ENCODE assay signal across 23 cellular contexts in genomic region chr2:239182981-239183791, GRCh38.
DNase-seq lines count a peak whose midpoint lies in the region; ATAC-seq, FAIRE-seq and TF ChIP-seq lines count a peak whose summit lies in the region.
"Had no signal": no experiment of that assay in that cellular context is flagged by ENCODE, and none has a peak within 500 bp of the region (broad histone marks: within the 10 kb centered on the region; RNA-seq: fewer than 3 reads in every experiment).

No MANE protein-coding gene starts in this region.

- H3K27ac ChIP-seq in RWPE2 (ENCODE audit: poor library complexity, severe bottlenecking) = no peak overlapping the region
- no peak overlapping the region for H3K27ac ChIP-seq in kidney (ENCODE audit: low read depth in 2 of 2, low read length in 2 of 2)
- H3K27ac ChIP-seq in osteoblast (ENCODE audit: low read depth, low read length) = no peak overlapping the region
- H3K27ac ChIP-seq: 22Rv1, KMS-11, uterus had no signal

- no peak overlapping the region for H3K4me2 ChIP-seq in osteoblast (ENCODE audit: insufficient read depth, low read length)
- H3K4me2 ChIP-seq: KMS-11 had no signal

- no peaks in the 10 kb centered on the region for H3K27me3 ChIP-seq in RWPE2 (ENCODE audit: insufficient read depth, poor library complexity, severe bottlenecking)
- H3K27me3 ChIP-seq in osteoblast (ENCODE audit: insufficient read depth, low read length) = no peaks in the 10 kb centered on the region
- H3K27me3 ChIP-seq: BE2C, uterus had no signal

- H3K36me3 ChIP-seq in RWPE2 (ENCODE audit: low read depth) (no peaks in the 10 kb centered on the region), kidney (ENCODE audit: control insufficient read depth in 1 of 2, insufficient read depth in 2 of 2, low read length in 2 of 2) (peaks cover 4 to 5% of the 10 kb centered on the region in 2 donors), osteoblast (ENCODE audit: insufficient read depth, low read length) (no peaks in the 10 kb centered on the region)
- H3K36me3 ChIP-seq: uterus had no signal

- no peak overlapping the region for H3K9ac ChIP-seq in kidney (ENCODE audit: low read length in 2 of 2)
- H3K9ac ChIP-seq: KMS-11 had no signal

- H2AFZ ChIP-seq in osteoblast (ENCODE audit: low read length) = no peak overlapping the region

- FAIRE-seq in kidney (lab: Jason Lieb, UNC) = no peak

- H3K4me3 ChIP-seq in RWPE2 (ENCODE audit: severe bottlenecking) (no peak overlapping the region), kidney (ENCODE audit: low read length in 2 of 2) (no peak overlapping the region), osteoblast (ENCODE audit: insufficient read depth, low read length) (no peak overlapping the region)
- H3K4me3 ChIP-seq: uterus had no signal

- no peaks in the 10 kb centered on the region for H4K20me1 ChIP-seq in osteoblast (ENCODE audit: insufficient read depth, low read length)

- ATAC-seq in RWPE2 (ENCODE audit: low read depth) = no peak
- ATAC-seq in HG03045 (IDR thresholded peaks at IDR 0.05; ENCODE audit: unreplicated experiment) = no peak
- ATAC-seq: activated CD8-positive, alpha-beta T cell treated with anti-CD3 and anti-CD28 coated beads, Interleukin-2, amount 10 ng/mL, durations not matched to agents 7 days and 5 days; activated T-cell treated with anti-CD3 and anti-CD28 coated beads, Interleukin-2, amount 50 U/mL, for 4 hours; natural killer cell; SK-N-SH treated with all-trans-retinoic acid at 6 μM for 48 hours had no signal

- TF ChIP-seq CTCF in RWPE2 (IDR thresholded peaks at IDR 0.05; ENCODE audit: poor library complexity, severe bottlenecking) = no peak
- no peak for TF ChIP-seq CTCF in kidney (IDR thresholded peaks at IDR 0.05; ENCODE audit: borderline replicate concordance, extremely low read depth, insufficient read depth)
- no peak for TF ChIP-seq CTCF in osteoblast (IDR thresholded peaks at IDR 0.05; ENCODE audit: extremely low read depth, low read depth, low read length)

- intact Hi-C loops in kidney (cut with DNase I) = no loop called here

- no peaks in the 10 kb centered on the region for H3K79me2 ChIP-seq in osteoblast (ENCODE audit: insufficient read depth, low read length)

- peak in 2 of 3 experiments; percentile 49 to 74 for DNase-seq in NCI-H1417 (lab: John Stamatoyannopoulos, UW)
- DNase-seq in NCI-H1417 treated with DMSO at 0.1 percent for 48 hours (lab: John Stamatoyannopoulos, UW) = no peak
- peak; percentile 38 for DNase-seq in RWPE2 (ENCODE audit: low spot score)
- peak; percentile 66 for DNase-seq in kidney
- DNase-seq in osteoblast (ENCODE audit: insufficient read length, low spot score, missing footprints) = peak; percentile 45
- DNase-seq in Ammon's horn (ENCODE audit: low spot score) = no peak
- no peak for DNase-seq in NCI-H1436 treated with DMSO at 0.1 percent for 48 hours (lab: John Stamatoyannopoulos, UW)
- DNase-seq: activated CD8-positive, alpha-beta T cell treated with anti-CD3 and anti-CD28 coated beads, Interleukin-2, amount 10 ng/mL, durations not matched to agents 7 days and 5 days; activated T-cell treated with anti-CD3 and anti-CD28 coated beads, Interleukin-2, amount 50 U/mL, for 4 hours; BE2C; Calu3; foreskin melanocyte; H7; kidney glomerular epithelial cell; mesendoderm; natural killer cell; NCI-H2029; stimulated activated CD4-positive, alpha-beta T cell treated with anti-CD3 and anti-CD28 coated beads, Interleukin-12 subunit alpha, Interleukin-12 subunit beta, amount 100 ng/mL, for 4 hours had no signal

- H3K4me1 ChIP-seq in RWPE2 (ENCODE audit: insufficient read depth, poor library complexity, severe bottlenecking) (no peaks in the 10 kb centered on the region), kidney (ENCODE audit: control insufficient read depth in 1 of 2, insufficient read depth in 1 of 2, low read depth in 1 of 2, low read length in 2 of 2) (no peaks in the 10 kb centered on the region), osteoblast (ENCODE audit: insufficient read depth, low read length) (no peaks in the 10 kb centered on the region)
- H3K4me1 ChIP-seq: BE2C, uterus had no signal

- H3K9me3 ChIP-seq in RWPE2 (ENCODE audit: severe bottlenecking) (no peaks in the 10 kb centered on the region), kidney (ENCODE audit: control insufficient read depth in 1 of 2, low read length in 2 of 2) (no peaks in the 10 kb centered on the region), osteoblast (ENCODE audit: low read depth, low read length) (no peaks in the 10 kb centered on the region)
- H3K9me3 ChIP-seq: BE2C, uterus had no signal

Comparison
In these comparisons a context has a peak if more than half of its experiments do, and no peak if none do; other contexts are left out.
1. DNase-seq: peak in NCI-H1417 (2 of 3), RWPE2 (single experiment), kidney (single experiment) and osteoblast (single experiment); none in NCI-H1417 treated with DMSO at 0.1 percent for 48 hours (single experiment), Ammon's horn (single experiment) and NCI-H1436 treated with DMSO at 0.1 percent for 48 hours (single experiment).